14 cellular contexts compared by ENCODE assay signal in the genomic region with DNA sequence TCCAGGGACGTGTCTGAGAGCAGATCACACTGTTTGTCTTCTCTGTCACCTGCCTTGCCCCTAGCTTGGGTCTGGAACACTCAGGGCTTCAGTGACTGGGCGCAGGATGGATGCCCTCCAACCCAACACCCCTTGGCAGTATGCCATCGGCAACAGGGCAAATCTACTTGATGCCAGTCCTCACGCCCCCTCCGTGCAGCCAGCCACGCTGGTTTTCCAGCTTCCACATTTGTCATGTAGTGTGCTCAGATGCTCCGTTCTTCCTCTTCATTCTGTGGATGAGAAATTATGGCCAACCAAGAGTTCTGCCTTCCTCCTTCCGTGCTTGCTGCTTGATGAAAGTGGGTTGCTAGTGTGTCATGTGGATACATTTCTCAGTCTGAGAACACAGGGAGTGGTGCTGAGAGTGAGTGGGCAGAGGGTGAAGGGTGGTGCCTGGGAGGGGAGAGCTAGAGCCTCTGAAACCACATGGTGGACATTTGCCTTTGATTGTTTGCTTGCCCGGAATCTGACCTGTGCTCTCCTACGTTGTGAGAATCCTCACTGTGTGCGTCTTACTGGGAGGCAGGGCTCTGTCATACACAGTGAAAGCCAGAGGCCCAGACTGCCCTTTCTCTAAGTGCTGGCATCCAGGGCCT.
DNase-seq lines count a peak whose midpoint lies in the region; ATAC-seq and TF ChIP-seq lines count a peak whose summit lies in the region.
"Had no signal": no experiment of that assay in that cellular context is flagged by ENCODE, and none has a peak within 500 bp of the region (broad histone marks: within the 10 kb centered on the region; RNA-seq: fewer than 3 reads in every experiment).

No MANE protein-coding gene starts in this region.

- WGBS in mammary epithelial cell (ENCODE audit: low coverage, missing lambda C conversion rate): 51% methylated on average over 11 of the region's 11 CpGs

- no peak overlapping the region for H3K27ac Mint-ChIP-seq in activated CD4-positive, alpha-beta T cell treated with anti-CD3 and anti-CD28 coated beads for 36 hours
- no peak overlapping the region for H3K27ac Mint-ChIP-seq in T-helper 2 cell treated with Interferon-gamma antibody and Interleukin-4, amounts not matched to agents 5 μg/mL and 100 μg/mL, for 36 hours
- H3K27ac Mint-ChIP-seq: activated naive CD8-positive, alpha-beta T cell treated with anti-CD3 and anti-CD28 coated beads, Interleukin-2, amount 10 ng/mL, durations not matched to agents 7 days and 5 days; natural killer cell treated with Interleukin-12 subunit alpha and Interleukin-12 subunit beta and Interleukin-15 and Interleukin-18, amount 100 ng/mL, for 72 hours; WTC11 had no signal

- H3K4me3 ChIP-seq in mammary epithelial cell (replicated peaks in 1 of 3; ENCODE audit: insufficient read depth in 1 of 3, low read depth in 2 of 3, low read length in 3 of 3) (no peak overlapping the region), left lung (no peak overlapping the region), HAP-1 (no peak overlapping the region)
- H3K4me3 ChIP-seq: gastrocnemius medialis, SK-N-MC had no signal

- in situ Hi-C loops in mammary epithelial cell (cut with MboI; ENCODE audit: low sequenced_read_pairs in 2 of 2): no loop called here
- in situ Hi-C loops in HAP-1 (cut with MboI; ENCODE audit: low sequenced_read_pairs): no loop called here

- H3K27ac ChIP-seq in mammary epithelial cell (ENCODE audit: insufficient read depth, low read depth, low read length): no peak overlapping the region
- H3K27ac ChIP-seq in left lung: no peak overlapping the region
- H3K27ac ChIP-seq: gastrocnemius medialis, SK-N-MC had no signal

- BruUV-seq in mammary epithelial cell (replicated peaks; lab: Mats Ljungman, UMichigan): no TSS peak

- peak overlapping the region; percentile 2 for H2AFZ ChIP-seq in mammary epithelial cell (ENCODE audit: low read depth, low read length)

- no peak overlapping the region for H3K9ac ChIP-seq in mammary epithelial cell (ENCODE audit: insufficient read depth, low read length)

- H3K9me3 Mint-ChIP-seq in activated CD4-positive, alpha-beta T cell treated with anti-CD3 and anti-CD28 coated beads for 36 hours (ENCODE audit: low read depth): no peaks in the 10 kb centered on the region
- H3K9me3 Mint-ChIP-seq in T-helper 2 cell treated with Interferon-gamma antibody and Interleukin-4, amounts not matched to agents 5 μg/mL and 100 μg/mL, for 36 hours: no peaks in the 10 kb centered on the region
- H3K9me3 Mint-ChIP-seq: activated naive CD8-positive, alpha-beta T cell treated with anti-CD3 and anti-CD28 coated beads, Interleukin-2, amount 10 ng/mL, durations not matched to agents 7 days and 5 days; natural killer cell treated with Interleukin-12 subunit alpha and Interleukin-12 subunit beta and Interleukin-15 and Interleukin-18, amount 100 ng/mL, for 72 hours had no signal

- no peak for TF ChIP-seq CTCF in mammary epithelial cell (conservative IDR thresholded peaks at IDR 0.05 in 1 of 2, IDR thresholded peaks at IDR 0.05 in 1 of 2; ENCODE audit: extremely low read depth in 1 of 2, insufficient read depth in 1 of 2, low read depth in 1 of 2, low read length in 2 of 2)
- no peak for TF ChIP-seq CTCF in left lung (IDR thresholded peaks at IDR 0.05)

- no peaks in the 10 kb centered on the region for H3K79me2 ChIP-seq in mammary epithelial cell (ENCODE audit: insufficient read depth, low read length)

- H3K4me2 ChIP-seq in mammary epithelial cell (ENCODE audit: insufficient read depth, low read depth, low read length): no peak overlapping the region

- H3K4me1 ChIP-seq in mammary epithelial cell (ENCODE audit: insufficient read depth, low read length) (no peaks in the 10 kb centered on the region), left lung (peaks cover 0 to 5% of the 10 kb centered on the region in 2 donors), HAP-1 (no peaks in the 10 kb centered on the region)

- no peak overlapping the region for H3K4me3 Mint-ChIP-seq in activated CD4-positive, alpha-beta T cell treated with anti-CD3 and anti-CD28 coated beads for 36 hours
- no peak overlapping the region for H3K4me3 Mint-ChIP-seq in T-helper 2 cell treated with Interferon-gamma antibody and Interleukin-4, amounts not matched to agents 5 μg/mL and 100 μg/mL, for 36 hours
- H3K4me3 Mint-ChIP-seq: activated naive CD8-positive, alpha-beta T cell treated with anti-CD3 and anti-CD28 coated beads, Interleukin-2, amount 10 ng/mL, durations not matched to agents 7 days and 5 days; natural killer cell treated with Interleukin-12 subunit alpha and Interleukin-12 subunit beta and Interleukin-15 and Interleukin-18, amount 100 ng/mL, for 72 hours; WTC11 had no signal

- ATAC-seq in Right ventricle myocardium inferior (no peak), left lung (peak; percentile 45), GM21786 (IDR thresholded peaks at IDR 0.05; ENCODE audit: unreplicated experiment) (no peak)
- no peak for ATAC-seq in activated CD4-positive, alpha-beta T cell treated with anti-CD3 and anti-CD28 coated beads for 36 hours
- ATAC-seq: gastrocnemius medialis; natural killer cell treated with Interleukin-12 subunit alpha and Interleukin-12 subunit beta and Interleukin-15 and Interleukin-18, amount 100 ng/mL, for 72 hours; WTC11 had no signal

- H3K27me3 Mint-ChIP-seq in activated CD4-positive, alpha-beta T cell treated with anti-CD3 and anti-CD28 coated beads for 36 hours: peaks cover 9% of the 10 kb centered on the region
- peaks cover 16% of the 10 kb centered on the region for H3K27me3 Mint-ChIP-seq in T-helper 2 cell treated with Interferon-gamma antibody and Interleukin-4, amounts not matched to agents 5 μg/mL and 100 μg/mL, for 36 hours (ENCODE audit: low read depth)

- no peaks in the 10 kb centered on the region for H3K36me3 Mint-ChIP-seq in activated CD4-positive, alpha-beta T cell treated with anti-CD3 and anti-CD28 coated beads for 36 hours (ENCODE audit: low read depth)
- H3K36me3 Mint-ChIP-seq in T-helper 2 cell treated with Interferon-gamma antibody and Interleukin-4, amounts not matched to agents 5 μg/mL and 100 μg/mL, for 36 hours (ENCODE audit: low read depth): no peaks in the 10 kb centered on the region
- H3K36me3 Mint-ChIP-seq: activated naive CD8-positive, alpha-beta T cell treated with anti-CD3 and anti-CD28 coated beads, Interleukin-2, amount 10 ng/mL, durations not matched to agents 7 days and 5 days; natural killer cell treated with Interleukin-12 subunit alpha and Interleukin-12 subunit beta and Interleukin-15 and Interleukin-18, amount 100 ng/mL, for 72 hours; WTC11 had no signal

- DNase-seq in cardiac septum (ENCODE audit: low spot score) (peak; percentile 71), Right ventricle myocardium inferior (ENCODE audit: missing footprints) (no peak), mammary epithelial cell (peak; percentile 45), left lung (no peak), HAP-1 (ENCODE audit: low spot score in 2 of 2) (no peak)
- no peak for DNase-seq in activated CD4-positive, alpha-beta T cell treated with anti-CD3 and anti-CD28 coated beads for 36 hours
- no peak for DNase-seq in T-helper 2 cell treated with Interferon-gamma antibody and Interleukin-4, amounts not matched to agents 5 μg/mL and 100 μg/mL, for 36 hours (ENCODE audit: low spot score)
- DNase-seq: activated naive CD8-positive, alpha-beta T cell treated with anti-CD3 and anti-CD28 coated beads, Interleukin-2, amount 10 ng/mL, durations not matched to agents 7 days and 5 days; gastrocnemius medialis; NCI-H524 had no signal

- H3K4me1 Mint-ChIP-seq in activated CD4-positive, alpha-beta T cell treated with anti-CD3 and anti-CD28 coated beads for 36 hours: no peaks in the 10 kb centered on the region
- H3K4me1 Mint-ChIP-seq in T-helper 2 cell treated with Interferon-gamma antibody and Interleukin-4, amounts not matched to agents 5 μg/mL and 100 μg/mL, for 36 hours (ENCODE audit: low read depth): no peaks in the 10 kb centered on the region
- H3K4me1 Mint-ChIP-seq: activated naive CD8-positive, alpha-beta T cell treated with anti-CD3 and anti-CD28 coated beads, Interleukin-2, amount 10 ng/mL, durations not matched to agents 7 days and 5 days had no signal

- H3K36me3 ChIP-seq in mammary epithelial cell (ENCODE audit: insufficient read depth, low read length): no peaks in the 10 kb centered on the region
- no peaks in the 10 kb centered on the region for H3K36me3 ChIP-seq in left lung
- H3K36me3 ChIP-seq in HAP-1 (replicated peaks): no peaks in the 10 kb centered on the region
- H3K36me3 ChIP-seq: gastrocnemius medialis had no signal

- intact Hi-C loops in cardiac septum (cut with DNase I): no loop called here
- intact Hi-C loops in Right ventricle myocardium inferior (cut with DNase I): loop anchor here (5.0 to 10.0 kb wide), 2 partner anchors 89 to 482 kb away; no protein-coding TSS in a partner anchor
- intact Hi-C loops in mammary epithelial cell (cut with micrococcal nuclease): no loop called here
- intact Hi-C loops in left lung (cut with DNase I): no loop called here
- intact Hi-C loops in activated CD4-positive, alpha-beta T cell treated with anti-CD3 and anti-CD28 coated beads for 36 hours (cut with DNase I, micrococcal nuclease): no loop called here

- H4K20me1 ChIP-seq in mammary epithelial cell (ENCODE audit: insufficient read depth, low read length): no peaks in the 10 kb centered on the region

- H3K27me3 ChIP-seq in mammary epithelial cell (ENCODE audit: insufficient read depth, low read length) (no peaks in the 10 kb centered on the region), left lung (no peaks in the 10 kb centered on the region), HAP-1 (ENCODE audit: low read depth) (no peaks in the 10 kb centered on the region; the same call in 1 of the 2 replicates)
- H3K27me3 ChIP-seq: gastrocnemius medialis had no signal

- CTCF ChIA-PET in mammary epithelial cell (lab: Charles Lee; ENCODE audit: low non-redundant PET): no interaction called here
- CTCF ChIA-PET in activated CD4-positive, alpha-beta T cell treated with anti-CD3 and anti-CD28 coated beads for 36 hours (lab: Charles Lee): interaction anchor here (0.6 to 0.7 kb wide), 2 partner anchors 31 to 286 kb away, joined by 3 read pairs; no protein-coding TSS in a partner anchor

- POLR2A ChIA-PET in activated CD4-positive, alpha-beta T cell treated with anti-CD3 and anti-CD28 coated beads for 36 hours (lab: Charles Lee): no interaction called here

- dilution Hi-C loops in mammary epithelial cell (cut with HindIII; ENCODE audit: low sequenced_read_pairs): loop anchor here (5.0 kb wide), 2 partner anchors 71 to 79 kb away; no protein-coding TSS in a partner anchor

- H3K9me3 ChIP-seq in mammary epithelial cell (replicated peaks; ENCODE audit: insufficient read depth, low read length) (no peaks in the 10 kb centered on the region), left lung (no peaks in the 10 kb centered on the region), HAP-1 (no peaks in the 10 kb centered on the region)
- H3K9me3 ChIP-seq: gastrocnemius medialis had no signal

Comparison
In these comparisons a context has a peak if more than half of its experiments do, and no peak if none do; other contexts are left out.
1. DNase-seq: peak in cardiac septum (single experiment) and mammary epithelial cell (single experiment); none in Right ventricle myocardium inferior (single experiment), left lung (0 of 2), activated CD4-positive, alpha-beta T cell treated with anti-CD3 and anti-CD28 coated beads for 36 hours (single experiment), T-helper 2 cell treated with Interferon-gamma antibody and Interleukin-4, amounts not matched to agents 5 μg/mL and 100 μg/mL, for 36 hours (single experiment) and HAP-1 (0 of 2).